In the genomic region with DNA sequence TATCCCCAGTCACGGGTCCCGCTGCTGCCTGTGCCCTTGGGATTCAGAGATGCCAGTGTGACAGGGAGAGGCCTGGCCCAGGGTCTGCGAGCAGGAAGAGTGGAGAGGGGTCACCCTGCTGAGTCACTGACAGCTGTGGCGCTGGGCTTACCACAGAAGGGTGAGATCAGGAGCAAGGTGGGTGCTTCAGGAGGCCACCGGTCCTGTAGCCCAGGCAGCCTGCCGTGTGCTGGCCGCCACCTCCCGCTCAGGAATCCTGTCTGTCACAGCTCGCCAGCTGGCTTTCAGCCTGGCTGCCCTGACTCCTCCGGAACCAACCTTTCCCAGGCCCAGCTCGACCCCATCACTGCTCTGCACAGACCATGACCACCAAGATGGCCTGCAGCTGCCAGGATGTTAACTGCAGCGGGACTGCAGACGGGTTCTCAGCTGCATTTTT, we compare ENCODE assay signal across 12 cellular contexts. TPM values are rescaled to one million over a fixed set of nuclear protein-coding genes. Genes with fewer than 3 reads are reported as not detected.
A peak's percentile ranks its signal among the peaks of the same experiment; 100 is the strongest.
DNase-seq lines count a peak whose midpoint lies in the region; ATAC-seq and TF ChIP-seq lines count a peak whose summit lies in the region.
"Had no signal": no experiment of that assay in that cellular context is flagged by ENCODE, and none has a peak within 500 bp of the region (broad histone marks: within the 10 kb centered on the region; RNA-seq: fewer than 3 reads in every experiment).

No MANE protein-coding gene starts in this region.

- TF ChIP-seq CTCF in type B pancreatic cell (conservative IDR thresholded peaks at IDR 0.05): no peak

- peak overlapping the region; percentile 48 for H3K27ac Mint-ChIP-seq in activated T-cell treated with anti-CD3 and anti-CD28 coated beads, Interleukin-2, amount 50 U/mL, for 72 hours
- H3K27ac Mint-ChIP-seq in memory B cell: peak overlapping the region; percentile 38
- H3K27ac Mint-ChIP-seq in type B pancreatic cell: peak overlapping the region; percentile 29

- H3K4me1 Mint-ChIP-seq in activated T-cell treated with anti-CD3 and anti-CD28 coated beads, Interleukin-2, amount 50 U/mL, for 72 hours (ENCODE audit: low read depth): no peaks in the 10 kb centered on the region
- H3K4me1 Mint-ChIP-seq in memory B cell (peaks cover 3% of the 10 kb centered on the region), type B pancreatic cell (ENCODE audit: unreplicated experiment) (peaks cover 10% of the 10 kb centered on the region)

- no peak for ATAC-seq in activated T-cell treated with anti-CD3 and anti-CD28 coated beads, Interleukin-2, amount 50 U/mL, for 72 hours (replicated peaks in 1 of 2)
- ATAC-seq in memory B cell (ENCODE audit: low read depth): no peak

- no peaks in the 10 kb centered on the region for H3K9me3 Mint-ChIP-seq in activated T-cell treated with anti-CD3 and anti-CD28 coated beads, Interleukin-2, amount 50 U/mL, for 72 hours
- H3K9me3 Mint-ChIP-seq in memory B cell (no peaks in the 10 kb centered on the region), type B pancreatic cell (no peaks in the 10 kb centered on the region)

- DNase-seq in activated T-cell treated with anti-CD3 and anti-CD28 coated beads, Interleukin-2, amount 50 U/mL, for 72 hours: no peak
- no peak for DNase-seq in activated T-cell treated with anti-CD3 and anti-CD28 coated beads for 4 hours
- DNase-seq in dermis microvascular lymphatic vessel endothelial cell (ENCODE audit: low read depth in 2 of 2): peak; percentile 67 to 77
- DNase-seq in memory B cell (ENCODE audit: low spot score in 2 of 2): no peak
- DNase-seq in type B pancreatic cell (ENCODE audit: extremely low spot score, unreplicated experiment): no peak
- no peak for DNase-seq in SKM-1 treated with dmso at 0.1 percent for 144 hours (lab: John Stamatoyannopoulos, UW; ENCODE audit: unreplicated experiment)
- DNase-seq in NCI-H1436 (lab: John Stamatoyannopoulos, UW): no peak
- DNase-seq in SW 1271 (lab: John Stamatoyannopoulos, UW): no peak
- DNase-seq: ACHN; SJCRH30; stimulated activated CD4-positive, alpha-beta T cell treated with anti-CD3 and anti-CD28 coated beads, Interleukin-4, amount 100 ng/mL, for 24 hours; upper lobe of left lung had no signal

- H3K4me3 Mint-ChIP-seq in activated T-cell treated with anti-CD3 and anti-CD28 coated beads, Interleukin-2, amount 50 U/mL, for 72 hours: no peak overlapping the region
- no peak overlapping the region for H3K4me3 Mint-ChIP-seq in memory B cell
- H3K4me3 Mint-ChIP-seq in type B pancreatic cell: no peak overlapping the region

- peaks cover 4 to 6% of the 10 kb centered on the region in 2 donors for H3K36me3 Mint-ChIP-seq in activated T-cell treated with anti-CD3 and anti-CD28 coated beads, Interleukin-2, amount 50 U/mL, for 72 hours (ENCODE audit: insufficient read depth in 2 of 2)
- H3K36me3 Mint-ChIP-seq in memory B cell: peaks cover 21% of the 10 kb centered on the region
- peaks cover 25% of the 10 kb centered on the region for H3K36me3 Mint-ChIP-seq in type B pancreatic cell

- no peaks in the 10 kb centered on the region for H3K27me3 Mint-ChIP-seq in activated T-cell treated with anti-CD3 and anti-CD28 coated beads, Interleukin-2, amount 50 U/mL, for 72 hours (ENCODE audit: low read depth)
- H3K27me3 Mint-ChIP-seq in memory B cell (no peaks in the 10 kb centered on the region), type B pancreatic cell (no peaks in the 10 kb centered on the region)

RNA-seq across cellular contexts. Expression of a gene that starts 25.3 kb away (rescaled TPM):
- 10 to 100 TPM; 27.4 to 29.4 TPM for total RNA-seq in activated T-cell treated with anti-CD3 and anti-CD28 coated beads, Interleukin-2, amount 50 U/mL, for 72 hours
- total RNA-seq in dermis microvascular lymphatic vessel endothelial cell (13.7 and 26.9 TPM in 2 replicates), type B pancreatic cell (ENCODE audit: low replicate concordance) (38.8 and 39.5 TPM in 2 replicates)

Comparison
In these comparisons a context has a peak if more than half of its experiments do, and no peak if none do; other contexts are left out.
1. DNase-seq: peak in dermis microvascular lymphatic vessel endothelial cell (2 of 2); none in activated T-cell treated with anti-CD3 and anti-CD28 coated beads, Interleukin-2, amount 50 U/mL, for 72 hours (0 of 2), activated T-cell treated with anti-CD3 and anti-CD28 coated beads for 4 hours (single experiment), memory B cell (0 of 2), type B pancreatic cell (single experiment), SKM-1 treated with dmso at 0.1 percent for 144 hours (single experiment), NCI-H1436 (single experiment) and SW 1271 (0 of 2).
2. Peak in every context shown above with its lines, with median percentiles within 50 percentile points of each other: H3K27ac Mint-ChIP-seq.